Comparison of ENCODE assay signal across 8 cellular contexts in genomic region chr9:35477211-35477855, GRCh38. TPM values are rescaled to one million over a fixed set of nuclear protein-coding genes. Genes with fewer than 3 reads are reported as not detected.
A peak's percentile ranks its signal among the peaks of the same experiment; 100 is the strongest.
DNase-seq lines count a peak whose midpoint lies in the region; TF ChIP-seq lines count a peak whose summit lies in the region.
"Not testable (repeated sequence)": the region's sequence is repeated elsewhere in the genome, so short reads cannot be mapped to it uniquely, and the experiment has no call there.

No MANE protein-coding gene starts in this region.

- not testable (repeated sequence) for H3K27me3 ChIP-seq in WERI-Rb-1 (ENCODE audit: insufficient read depth, low read depth, severe bottlenecking)

- H3K27me3 Mint-ChIP-seq in progenitor cell of endocrine pancreas, result not testable (repeated sequence)

- H3K27ac ChIP-seq in WERI-Rb-1, coronary artery: not testable (repeated sequence)

- H3K36me3 Mint-ChIP-seq in progenitor cell of endocrine pancreas (ENCODE audit: insufficient read depth), result not testable (repeated sequence)

- TF ChIP-seq CTCF in GM10266 (IDR thresholded peaks at IDR 0.05; ENCODE audit: control insufficient read depth, insufficient read depth, low read depth, missing control alignments) (peak; percentile 60), WERI-Rb-1 (IDR thresholded peaks at IDR 0.05; ENCODE audit: low read depth, low read length) (peak; percentile 86), coronary artery (IDR thresholded peaks at IDR 0.05) (peak; percentile 74), progenitor cell of endocrine pancreas (IDR thresholded peaks at IDR 0.05; ENCODE audit: unreplicated experiment) (peak; percentile 88)

- H3K9me3 ChIP-seq in WERI-Rb-1 (ENCODE audit: severe bottlenecking), result not testable (repeated sequence)

- in situ Hi-C loops in ACHN (cut with HindIII; ENCODE audit: low pct_ligation_motif_present, low pct_unique_long_range_greater_than_20kb, low sequenced_read_pairs); KBM-7 (cut with MboI; ENCODE audit: low pct_unique_long_range_greater_than_20kb, low sequenced_read_pairs): not testable (repeated sequence)

- H3K27ac Mint-ChIP-seq in progenitor cell of endocrine pancreas, result peak overlapping the region; percentile 82

- H3K4me3 ChIP-seq in WERI-Rb-1 (ENCODE audit: low read depth, low read length); coronary artery: not testable (repeated sequence)

- H3K4me3 Mint-ChIP-seq in progenitor cell of endocrine pancreas (ENCODE audit: low read depth), result not testable (repeated sequence)

- DNase-seq in ACHN, result peak; percentile 73
- peak; percentile 66 for DNase-seq in GM10266 (ENCODE audit: extremely low spot score)
- DNase-seq in KBM-7, result peak; percentile 63
- peak; percentile 81 for DNase-seq in NCI-H69 (lab: John Stamatoyannopoulos, UW)
- DNase-seq in WERI-Rb-1, result peak; percentile 61
- DNase-seq in coronary artery (ENCODE audit: low spot score), result not testable (repeated sequence)
- DNase-seq in iPS-NIHi11 (ENCODE audit: low spot score), result peak; percentile 75
- DNase-seq in progenitor cell of endocrine pancreas (ENCODE audit: low spot score, unreplicated experiment), result peak; percentile 26

- not testable (repeated sequence) for H3K36me3 ChIP-seq in WERI-Rb-1

- not testable (repeated sequence) for H3K4me1 Mint-ChIP-seq in progenitor cell of endocrine pancreas (ENCODE audit: low read depth)

- H3K9me3 Mint-ChIP-seq in progenitor cell of endocrine pancreas (ENCODE audit: low read depth), result not testable (repeated sequence)

RNA-seq across cellular contexts. Expression of gene RUSC2, which starts 12.6 kb away (rescaled TPM):
- total RNA-seq in progenitor cell of endocrine pancreas, result 17.9 and 20.8 TPM in 2 replicates
